Comparison of ENCODE assay signal across 9 cellular contexts in genomic region chr17:8056232-8056975, GRCh38. TPM values are rescaled to one million over a fixed set of nuclear protein-coding genes. Genes with fewer than 3 reads are reported as not detected.
DNase-seq lines count a peak whose midpoint lies in the region; ATAC-seq and TF ChIP-seq lines count a peak whose summit lies in the region.
"Had no signal": no experiment of that assay in that cellular context is flagged by ENCODE, and none has a peak within 500 bp of the region (broad histone marks: within the 10 kb centered on the region; RNA-seq: fewer than 3 reads in every experiment).

No MANE protein-coding gene starts in this region.

- H3K27me3 ChIP-seq in BLaER1 treated with 17β-estradiol and CSF1 and Interleukin-3, amounts not matched to agents 10 nM and 100 nM, result peaks cover 10 to 25% (median 12%) of the 10 kb centered on the region in 11 experiments
- H3K27me3 ChIP-seq in RWPE2 (ENCODE audit: insufficient read depth, poor library complexity, severe bottlenecking), result no peaks in the 10 kb centered on the region

- H3K4me3 ChIP-seq in BLaER1 treated with 17β-estradiol and CSF1 and Interleukin-3, amounts not matched to agents 10 nM and 100 nM, result peak overlapping the region in 8 of 10 experiments; percentile 4 to 55 (median 44); a peak in 14 of 20 replicates
- no peak overlapping the region for H3K4me3 ChIP-seq in RWPE2 (ENCODE audit: severe bottlenecking)
- H3K4me3 ChIP-seq: thoracic aorta had no signal

- H3K27ac ChIP-seq in BLaER1 treated with 17β-estradiol and CSF1 and Interleukin-3, amounts not matched to agents 10 nM and 100 nM, result peak overlapping the region; percentile 83 to 99 (median 95)
- H3K27ac ChIP-seq in RWPE2 (ENCODE audit: poor library complexity, severe bottlenecking), result no peak overlapping the region
- H3K27ac ChIP-seq: thoracic aorta had no signal

- peak overlapping the region; percentile 69 to 86 (median 81); a peak in 21 of 22 replicates for H3K9ac ChIP-seq in BLaER1 treated with 17β-estradiol and CSF1 and Interleukin-3, amounts not matched to agents 10 nM and 100 nM

- H3K4me2 ChIP-seq in BLaER1 treated with 17β-estradiol and CSF1 and Interleukin-3, amounts not matched to agents 10 nM and 100 nM, result peak overlapping the region; percentile 87 to 99 (median 93)

- ATAC-seq in GM21447 (IDR thresholded peaks at IDR 0.05; ENCODE audit: unreplicated experiment), result peak; percentile 64
- ATAC-seq in RWPE2 (ENCODE audit: low read depth), result peak; percentile 82
- ATAC-seq in omental fat pad (ENCODE audit: low FRiP score), result peak; percentile 15
- no peak for ATAC-seq in GM19455 (IDR thresholded peaks at IDR 0.05; ENCODE audit: unreplicated experiment)
- no peak for ATAC-seq in GM19328 (IDR thresholded peaks at IDR 0.05; ENCODE audit: unreplicated experiment)

- no peaks in the 10 kb centered on the region for H4K20me1 ChIP-seq in BLaER1 treated with 17β-estradiol and CSF1 and Interleukin-3, amounts not matched to agents 10 nM and 100 nM

- TF ChIP-seq CTCF in RWPE2 (IDR thresholded peaks at IDR 0.05; ENCODE audit: poor library complexity, severe bottlenecking), result no peak
- no peak for TF ChIP-seq CTCF in omental fat pad (IDR thresholded peaks at IDR 0.05)

- H3K36me3 ChIP-seq in BLaER1 treated with 17β-estradiol and CSF1 and Interleukin-3, amounts not matched to agents 10 nM and 100 nM, result no peaks in the 10 kb centered on the region
- no peaks in the 10 kb centered on the region for H3K36me3 ChIP-seq in RWPE2 (ENCODE audit: low read depth)
- H3K36me3 ChIP-seq: thoracic aorta had no signal

- peaks cover 53 to 67% (median 61%) of the 10 kb centered on the region in 10 experiments for H3K4me1 ChIP-seq in BLaER1 treated with 17β-estradiol and CSF1 and Interleukin-3, amounts not matched to agents 10 nM and 100 nM
- H3K4me1 ChIP-seq in RWPE2 (ENCODE audit: insufficient read depth, poor library complexity, severe bottlenecking), result peaks cover 7% of the 10 kb centered on the region

- DNase-seq in RWPE2 (ENCODE audit: low spot score), result no peak
- DNase-seq in fibroblast of gingiva (ENCODE audit: low read depth), result peak; percentile 78
- DNase-seq in omental fat pad (ENCODE audit: low spot score), result no peak
- DNase-seq in NCI-H2029 treated with DMSO at 0.1 percent for 48 hours (lab: John Stamatoyannopoulos, UW), result no peak

- no peaks in the 10 kb centered on the region for H3K9me3 ChIP-seq in BLaER1 treated with 17β-estradiol and CSF1 and Interleukin-3, amounts not matched to agents 10 nM and 100 nM (replicated peaks in 1 of 11)
- no peaks in the 10 kb centered on the region for H3K9me3 ChIP-seq in RWPE2 (ENCODE audit: severe bottlenecking)
- H3K9me3 ChIP-seq: thoracic aorta had no signal

RNA-seq across cellular contexts. Expression of gene ALOX15B, which starts 17.5 kb away (rescaled TPM):
- 1 to 10 TPM; 3.8 to 9.8 (median 8.2) TPM for total RNA-seq in omental fat pad

RNA-seq across cellular contexts. Expression of gene ALOX12B, which starts 31.1 kb away (rescaled TPM):
- not detected for total RNA-seq in omental fat pad
- total RNA-seq: thoracic aorta had no signal

RNA-seq across cellular contexts. Expression of gene GUCY2D, which starts 54.0 kb away (rescaled TPM):
- under 1 TPM in 2 of 4 donors, not detected in 2; 0.09 to 0.12 TPM for total RNA-seq in omental fat pad
- total RNA-seq: thoracic aorta had no signal

Comparison
In these comparisons a context has a peak if more than half of its experiments do, and no peak if none do; other contexts are left out.
1. ATAC-seq: peak in GM21447 (single experiment), RWPE2 (single experiment) and omental fat pad (single experiment); none in GM19455 (single experiment) and GM19328 (single experiment).